ENCODE assay signal across 8 cellular contexts in genomic region chrX:30141966-30142365, GRCh38.
DNase-seq lines count a peak whose midpoint lies in the region; ATAC-seq and TF ChIP-seq lines count a peak whose summit lies in the region.

No MANE protein-coding gene starts in this region.

- H3K36me3 Mint-ChIP-seq in brain (no peaks in the 10 kb centered on the region), progenitor cell of endocrine pancreas (ENCODE audit: insufficient read depth) (no peaks in the 10 kb centered on the region)

- no peak overlapping the region for H3K27ac Mint-ChIP-seq in brain
- no peak overlapping the region for H3K27ac Mint-ChIP-seq in progenitor cell of endocrine pancreas

- no peaks in the 10 kb centered on the region for H3K27me3 Mint-ChIP-seq in brain
- H3K27me3 Mint-ChIP-seq in progenitor cell of endocrine pancreas = no peaks in the 10 kb centered on the region

- DNase-seq in SKM-1 treated with dmso at 0.1 percent for 144 hours (lab: John Stamatoyannopoulos, UW; ENCODE audit: unreplicated experiment) (peak; percentile 20), SKM-1 (lab: John Stamatoyannopoulos, UW; ENCODE audit: unreplicated experiment) (no peak), HEK293T (ENCODE audit: extremely low spot score) (peak; percentile 37), NCI-H1930 (lab: John Stamatoyannopoulos, UW) (peak; percentile 27 to 32), progenitor cell of endocrine pancreas (ENCODE audit: low spot score, unreplicated experiment) (no peak)
- DNase-seq in central memory CD4-positive, alpha-beta T cell = no peak

- H3K9me3 Mint-ChIP-seq in brain = no peaks in the 10 kb centered on the region
- H3K9me3 Mint-ChIP-seq in progenitor cell of endocrine pancreas (ENCODE audit: low read depth) = no peaks in the 10 kb centered on the region

- TF ChIP-seq CTCF in brain (conservative IDR thresholded peaks at IDR 0.05) = peak; percentile 25 to 54
- TF ChIP-seq CTCF in progenitor cell of endocrine pancreas (IDR thresholded peaks at IDR 0.05; ENCODE audit: unreplicated experiment) = peak; percentile 59

- CTCF ChIA-PET in HEK293T (lab: Yijun Ruan, JAX) = interaction anchor here (0.7 kb wide), 4 partner anchors 15 to 1498 kb away, joined by 3 to 4 read pairs (median 3); no protein-coding TSS in a partner anchor

- H3K4me3 Mint-ChIP-seq in brain (no peak overlapping the region), progenitor cell of endocrine pancreas (ENCODE audit: low read depth) (no peak overlapping the region)

- ATAC-seq in HG03039 (IDR thresholded peaks at IDR 0.05; ENCODE audit: unreplicated experiment) = no peak

- no peaks in the 10 kb centered on the region for H3K4me1 Mint-ChIP-seq in brain
- peaks cover 6% of the 10 kb centered on the region for H3K4me1 Mint-ChIP-seq in progenitor cell of endocrine pancreas (ENCODE audit: low read depth)

- POLR2A ChIA-PET in HEK293T (lab: Yijun Ruan, JAX) = no interaction called here

TF ChIP-seq in HEK293T, 16 proteins besides CTCF, POLR2A, EP300 and RAD21:
- TF ChIP-seq FOXA1 (IDR thresholded peaks at IDR 0.05) (no peak), ELF4 (IDR thresholded peaks at IDR 0.05) (no peak), TARDBP (IDR thresholded peaks at IDR 0.05) (no peak), ARNT (IDR thresholded peaks at IDR 0.05) (no peak), PKNOX1 (IDR thresholded peaks at IDR 0.05) (no peak), BHLHE40 (IDR thresholded peaks at IDR 0.05; ENCODE audit: borderline replicate concordance) (no peak)

Comparison
In these comparisons a context has a peak if more than half of its experiments do, and no peak if none do; other contexts are left out.
1. DNase-seq: peak in SKM-1 treated with dmso at 0.1 percent for 144 hours (single experiment), HEK293T (single experiment) and NCI-H1930 (2 of 2); none in SKM-1 (single experiment), progenitor cell of endocrine pancreas (single experiment) and central memory CD4-positive, alpha-beta T cell (single experiment).